29 cellular contexts compared by ENCODE assay signal in the genomic region with DNA sequence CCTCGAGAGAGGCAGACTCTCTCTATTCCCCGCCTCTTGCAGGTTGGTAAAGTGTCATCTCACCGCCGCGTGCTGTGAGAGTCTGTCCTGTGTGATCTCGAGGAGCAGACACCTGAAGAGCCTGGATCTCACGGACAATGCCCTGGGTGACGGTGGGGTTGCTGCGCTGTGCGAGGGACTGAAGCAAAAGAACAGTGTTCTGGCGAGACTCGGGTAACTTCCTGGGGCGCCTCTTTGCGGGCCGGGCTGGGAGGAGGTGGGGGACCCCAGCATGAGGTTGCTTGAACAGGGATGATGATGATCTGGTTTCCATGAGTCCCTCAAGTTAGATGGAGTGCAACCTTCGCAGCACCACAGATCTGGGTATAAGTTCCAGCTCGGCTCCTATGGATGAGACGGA.
"Had no signal": no experiment of that assay in that cellular context is flagged by ENCODE, and none has a peak within 500 bp of the region (broad histone marks: within the 10 kb centered on the region; RNA-seq: fewer than 3 reads in every experiment).

No MANE protein-coding gene starts in this region.

- H3K27me3 ChIP-seq: Peyer's patch, SJCRH30 had no signal

- H3K4me1 ChIP-seq: Peyer's patch, SJCRH30 had no signal

- H3K36me3 ChIP-seq: Peyer's patch, SJCRH30 had no signal

- H3K4me3 ChIP-seq: Peyer's patch, SJCRH30, SK-N-MC had no signal

- DNase-seq: Karpas-422, KBM-7, MM.1S, MV-4-11, NCI-H1092, NCI-H1105, NCI-H1417 treated with DMSO at 0.1 percent for 48 hours, NCI-H1436 treated with DMSO at 0.1 percent for 48 hours, NCI-H1694 treated with DMSO at 0.1 percent for 48 hours, NCI-H187 treated with DMSO at 0.1 percent for 48 hours, NCI-H2029, NCI-H2081, NCI-H2171 treated with DMSO at 0.1 percent for 48 hours, NCI-H2227 treated with DMSO at 0.1 percent for 48 hours, NCI-H345, NCI-H446, NCI-H510A treated with DMSO at 0.1 percent for 48 hours, NCI-H524 treated with DMSO at 0.1 percent for 48 hours, NCI-H526 treated with DMSO at 0.1 percent for 48 hours, NCI-H774, OCI-M1, PC-3, Peyer's patch, Right ventricle myocardium superior, RPMI8226, SIG-M5, SJCRH30 had no signal

- H3K9me3 ChIP-seq: Peyer's patch, SJCRH30 had no signal

- H3K27ac ChIP-seq: KMS-11, Peyer's patch, SJCRH30, SK-N-MC had no signal
